In genomic region chr7:140922741-140923345, GRCh38 we compare ENCODE assay signal across 12 cellular contexts. TPM values are rescaled to one million over a fixed set of nuclear protein-coding genes. Genes with fewer than 3 reads are reported as not detected.
DNase-seq lines count a peak whose midpoint lies in the region; ATAC-seq, FAIRE-seq and TF ChIP-seq lines count a peak whose summit lies in the region.
"Had no signal": no experiment of that assay in that cellular context is flagged by ENCODE, and none has a peak within 500 bp of the region (broad histone marks: within the 10 kb centered on the region; RNA-seq: fewer than 3 reads in every experiment).

No MANE protein-coding gene starts in this region.

- peaks cover 5% of the 10 kb centered on the region; the same call in 1 of the 2 replicates for H3K79me1 ChIP-seq in H1 (ENCODE audit: low read depth, low read length)

- H2AFZ ChIP-seq in Karpas-422 (ENCODE audit: low read length), result no peak overlapping the region
- no peak overlapping the region for H2AFZ ChIP-seq in H1 (ENCODE audit: low read length)

- intact Hi-C loops in Caco-2 (cut with micrococcal nuclease; ENCODE audit: unreplicated experiment) (loop anchor here (5.0 kb wide), 2 partner anchors 54 to 91 kb away; no protein-coding TSS in a partner anchor), lower leg skin (cut with DNase I; ENCODE audit: low total_unique reads) (no loop called here)

- no peaks in the 10 kb centered on the region for H3K4me1 ChIP-seq in Caco-2
- peaks cover 43% of the 10 kb centered on the region for H3K4me1 ChIP-seq in Karpas-422 (ENCODE audit: low read length)
- peaks cover 0 to 8% (median 0%) of the 10 kb centered on the region in 4 experiments; a peak in 3 of 7 replicates for H3K4me1 ChIP-seq in H1 (replicated peaks in 1 of 4; ENCODE audit: control insufficient read depth in 3 of 4, insufficient read depth in 4 of 4, low read length in 3 of 4)

- H3K18ac ChIP-seq in H1 (ENCODE audit: extremely low read depth, low read length), result no peak overlapping the region

- H3K4me2 ChIP-seq in Karpas-422 (ENCODE audit: low read depth, low read length, poor library complexity, severe bottlenecking), result peak overlapping the region; percentile 85
- peak overlapping the region; percentile 92 to 98 for H3K4me2 ChIP-seq in H1 (ENCODE audit: insufficient read depth in 1 of 2, low read depth in 2 of 2, low read length in 2 of 2)

- FAIRE-seq in H1 (lab: Jason Lieb, UNC), result no peak

- TF ChIP-seq POLR2A in H1 (IDR thresholded peaks at IDR 0.05; ENCODE audit: control extremely low read depth in 1 of 2, low read depth in 2 of 2, low read length in 2 of 2) (no peak), lower leg skin (IDR thresholded peaks at IDR 0.05) (no peak)

- DNase-seq in Caco-2, result no peak
- no peak for DNase-seq in Karpas-422
- no peak for DNase-seq in H1 (ENCODE audit: low read depth in 1 of 2, low spot score in 2 of 2)
- peak; percentile 17 for DNase-seq in pons (ENCODE audit: low spot score)
- no peak for DNase-seq in hippocampal formation (lab: John Stamatoyannopoulos, UW)
- no peak for DNase-seq in lower leg skin (ENCODE audit: low spot score in 2 of 2)
- DNase-seq in COR-L47 (lab: John Stamatoyannopoulos, UW), result no peak
- DNase-seq: NCI-H187, occipital lobe had no signal

- TF ChIP-seq CTCF in Caco-2 (IDR thresholded peaks at IDR 0.05; ENCODE audit: insufficient read depth in 1 of 2, low read depth in 1 of 2, low read length in 1 of 2, severe bottlenecking in 1 of 2, unreplicated experiment in 1 of 2) (no peak), H1 (IDR thresholded peaks at IDR 0.05; ENCODE audit: control extremely low read depth in 1 of 3, insufficient read depth in 1 of 3, low read depth in 1 of 3, low read length in 3 of 3) (no peak), lower leg skin (IDR thresholded peaks at IDR 0.05) (no peak)

- no peak overlapping the region for H4K91ac ChIP-seq in H1 (replicated peaks; ENCODE audit: insufficient read length, low read length)

- POLR2A ChIA-PET in Caco-2 (lab: Charles Lee), result interaction anchor here (1.2 kb wide), 1 partner anchor 81 kb away, joined by 5 read pairs; no protein-coding TSS in a partner anchor
- POLR2A ChIA-PET in H1 (lab: Charles Lee; ENCODE audit: partially characterized antibody), result interaction anchor here (0.7 to 2.2 kb wide), 3 partner anchors 70 to 226 kb away, joined by 3 to 6 read pairs (median 5); partner anchors contain the start of genes MRPS33 and NDUFB2

- H3K27me3 ChIP-seq in Caco-2 (replicated peaks; ENCODE audit: control insufficient read depth, insufficient read depth, low read length) (no peaks in the 10 kb centered on the region), Karpas-422 (ENCODE audit: low read length) (no peaks in the 10 kb centered on the region), H1 (replicated peaks in 1 of 4; ENCODE audit: control insufficient read depth in 3 of 4, extremely low read depth in 1 of 4, insufficient read depth in 3 of 4, low read length in 3 of 4) (no peaks in the 10 kb centered on the region)

- no peaks in the 10 kb centered on the region for H3K9me3 Mint-ChIP-seq in Caco-2 (ENCODE audit: unreplicated experiment)
- H3K9me3 Mint-ChIP-seq: type B pancreatic cell had no signal

- no peak overlapping the region for H2BK20ac ChIP-seq in H1 (ENCODE audit: low read length)

- no peaks in the 10 kb centered on the region for H3K27me3 Mint-ChIP-seq in Caco-2 (ENCODE audit: insufficient read depth, unreplicated experiment)

- no peak overlapping the region for H3K4ac ChIP-seq in H1 (replicated peaks; ENCODE audit: insufficient read length, low read depth, low read length)

- no peak for ATAC-seq in esophagus mucosa
- ATAC-seq: activated CD4-positive, CD25-positive, alpha-beta regulatory T cell treated with anti-CD3 and anti-CD28 coated beads, Interleukin-2, amount 50 U/mL, for 24 hours had no signal

- no peak overlapping the region for H2BK5ac ChIP-seq in H1 (ENCODE audit: low read depth, low read length)

- no peak overlapping the region for H2AK5ac ChIP-seq in H1 (ENCODE audit: low read depth, low read length)

- H4K8ac ChIP-seq in H1 (ENCODE audit: extremely low read depth, insufficient read depth, low read length), result no peak overlapping the region

- 48% methylated on average over 2 of the region's 2 CpGs; no CpG with 5 or more reads in 1 of the 2 experiments for WGBS in H1 (ENCODE audit: extremely low coverage in 1 of 2, insufficient coverage in 1 of 2, insufficient read length in 1 of 2, insufficient replicate concordance in 2 of 2, low coverage in 1 of 2, low lambda C conversion rate in 2 of 2, missing lambda C conversion rate in 1 of 2), 2 experiments
- WGBS in lower leg skin, 2 donors, result 36 to 37% methylated on average over 2 of the region's 2 CpGs

- H3K36me3 ChIP-seq in Caco-2 (ENCODE audit: control insufficient read depth, insufficient read depth, low read length) (no peaks in the 10 kb centered on the region), Karpas-422 (ENCODE audit: insufficient read depth, low read length) (peaks cover 5% of the 10 kb centered on the region; the same call in 1 of the 2 replicates), H1 (ENCODE audit: control insufficient read depth in 2 of 4, insufficient read depth in 4 of 4, low read length in 3 of 4) (no peaks in the 10 kb centered on the region)

- TSS peak; percentile 26 for BruUV-seq in Caco-2 (replicated peaks; lab: Mats Ljungman, UMichigan)

- no peak overlapping the region for H2BK15ac ChIP-seq in H1 (ENCODE audit: low read length)

- CTCF ChIA-PET in Caco-2 (lab: Charles Lee) (interaction anchor here (0.6 to 2.3 kb wide), 3 partner anchors 61 to 1326 kb away, joined by 3 to 12 read pairs (median 6); no protein-coding TSS in a partner anchor), H1 (lab: Charles Lee; ENCODE audit: partially characterized antibody) (interaction anchor here (0.6 to 1.5 kb wide), 7 partner anchors 11 to 726 kb away, joined by 3 to 7 read pairs (median 3); no protein-coding TSS in a partner anchor)

- H3K9ac ChIP-seq in Karpas-422 (ENCODE audit: low read length), result peak overlapping the region; percentile 93
- no peak overlapping the region for H3K9ac ChIP-seq in H1 (replicated peaks in 1 of 4; ENCODE audit: extremely low read depth in 1 of 4, low read depth in 3 of 4, low read length in 3 of 4)

- H3K14ac ChIP-seq in H1 (ENCODE audit: insufficient read length), result no peak overlapping the region

- no peaks in the 10 kb centered on the region for H3K4me1 Mint-ChIP-seq in Caco-2 (ENCODE audit: low read depth, unreplicated experiment)

- no peak overlapping the region for H3K27ac Mint-ChIP-seq in Caco-2 (ENCODE audit: unreplicated experiment)
- H3K27ac Mint-ChIP-seq: type B pancreatic cell had no signal

- H3K79me2 ChIP-seq in Karpas-422 (ENCODE audit: low read length) (peaks cover 71% of the 10 kb centered on the region), H1 (ENCODE audit: control insufficient read depth in 1 of 2, insufficient read depth in 2 of 2, low read length in 2 of 2) (peaks cover 8 to 60% of the 10 kb centered on the region in 2 experiments)

- peaks cover 4% of the 10 kb centered on the region; the same call in 1 of the 2 replicates for H3K23me2 ChIP-seq in H1 (ENCODE audit: low read depth, low read length)

- H3K9me2 ChIP-seq in Karpas-422 (replicated peaks; ENCODE audit: insufficient read depth, low read length), result no peaks in the 10 kb centered on the region

- H3K56ac ChIP-seq in H1 (replicated peaks; ENCODE audit: insufficient read length, low read depth, low read length), result no peak overlapping the region

- H3K27ac ChIP-seq in Karpas-422 (ENCODE audit: low read length), result peak overlapping the region; percentile 21; the same call in 1 of the 2 replicates
- H3K27ac ChIP-seq in H1 (ENCODE audit: low read depth, low read length), result no peak overlapping the region

- no peak overlapping the region for H2BK120ac ChIP-seq in H1 (replicated peaks; ENCODE audit: low read depth, low read length)

- no peak overlapping the region for H2BK12ac ChIP-seq in H1 (ENCODE audit: low read depth, low read length)

- no peaks in the 10 kb centered on the region for H3K9me3 ChIP-seq in Caco-2
- no peaks in the 10 kb centered on the region for H3K9me3 ChIP-seq in Karpas-422 (ENCODE audit: low read length)
- H3K9me3 ChIP-seq in H1 (ENCODE audit: insufficient read depth in 2 of 2, low read depth in 1 of 2, low read length in 1 of 2), result no peaks in the 10 kb centered on the region

- no peak overlapping the region for H4K5ac ChIP-seq in H1 (ENCODE audit: insufficient read length, low read depth, low read length)

- H3K36me3 Mint-ChIP-seq in Caco-2 (ENCODE audit: insufficient read depth, unreplicated experiment), result no peaks in the 10 kb centered on the region

- no peak overlapping the region for H3K4me3 Mint-ChIP-seq in Caco-2 (ENCODE audit: unreplicated experiment)
- H3K4me3 Mint-ChIP-seq: type B pancreatic cell had no signal

- no peak for TF ChIP-seq RAD21 in H1 (IDR thresholded peaks at IDR 0.05 in 1 of 2, conservative IDR thresholded peaks at IDR 0.05 in 1 of 2; ENCODE audit: low read depth in 2 of 2, low read length in 2 of 2)

- H4K20me1 ChIP-seq in Karpas-422 (ENCODE audit: insufficient read depth, low read depth, low read length) (peaks cover 5% of the 10 kb centered on the region; the same call in 1 of the 2 replicates), H1 (replicated peaks in 1 of 2; ENCODE audit: control insufficient read depth in 1 of 2, insufficient read depth in 2 of 2, low read length in 2 of 2) (peaks cover 7% of the 10 kb centered on the region in 2 experiments)

- H3K4me3 ChIP-seq in Caco-2 (ENCODE audit: low read depth, low read length) (peak overlapping the region; percentile 71), Karpas-422 (ENCODE audit: low read length) (peak overlapping the region; percentile 93), H1 (ENCODE audit: extremely low read depth in 1 of 4, insufficient read depth in 2 of 4, low read depth in 3 of 4, low read length in 4 of 4) (peak overlapping the region in 2 of 4 experiments; percentile 80 to 100; a peak in 1 of 8 replicates), lower leg skin (ENCODE audit: low read depth, poor library complexity, severe bottlenecking) (no peak overlapping the region)

- no peak overlapping the region for H3K23ac ChIP-seq in H1 (ENCODE audit: insufficient read length)

- no peak for TF ChIP-seq EP300 in H1 (IDR thresholded peaks at IDR 0.05; ENCODE audit: borderline replicate concordance in 1 of 2, low read depth in 2 of 2, low read length in 2 of 2)

RNA-seq across cellular contexts. Expression of gene BRAF, which starts 1.9 kb away (rescaled TPM):
- total RNA-seq in Caco-2 (2022) (38.5 and 44.6 TPM in 2 replicates), lower leg skin (10 to 100 TPM; 36.5 to 59.6 (median 45.4) TPM), esophagus mucosa (16.9 TPM)
- 53.5 and 72.6 TPM in 2 replicates for total RNA-seq in Karpas-422 (2014; rRNA removed; shearing (Covaris generic); ENCODE audit: low replicate concordance)
- total RNA-seq in H1 (2021; fragmentation: NEBNext Ultra II Directional; extraction: Animal tissue kit (Norgen Biotek cat#: 25700)), result 30.2 and 32.6 TPM in 2 replicates
- polyA plus RNA-seq in H1 (2011; rRNA removed), result 7.7 and 11.4 TPM in 2 replicates
- polyA plus RNA-seq in H1 (2011; cell fraction: cytosol; rRNA removed), result 11.3 TPM
- 9.5 TPM for polyA plus RNA-seq in H1 (2011; cell fraction: nucleus; rRNA removed)
- 9.7 to 15.4 TPM (median 12.1 TPM) in 4 replicates for polyA plus RNA-seq in H1 (2012, experiment 1 of 2)
- polyA plus RNA-seq in H1 (2012, experiment 2 of 2), result 3.2 TPM
- polyA plus RNA-seq in H1 (2013, experiment 1 of 2), result 9.3 TPM
- 9.0 TPM for polyA plus RNA-seq in H1 (2013, experiment 2 of 2)
- 62.2 and 71.8 TPM in 2 replicates for polyA minus RNA-seq in H1 (2011; rRNA and poly(A)+ RNA removed)
- 24.0 TPM for polyA minus RNA-seq in H1 (2011; cell fraction: cytosol; rRNA and poly(A)+ RNA removed)
- polyA minus RNA-seq in H1 (2011; cell fraction: nucleus; rRNA and poly(A)+ RNA removed), result 84.4 TPM
